8 cellular contexts compared by ENCODE assay signal in the genomic region with DNA sequence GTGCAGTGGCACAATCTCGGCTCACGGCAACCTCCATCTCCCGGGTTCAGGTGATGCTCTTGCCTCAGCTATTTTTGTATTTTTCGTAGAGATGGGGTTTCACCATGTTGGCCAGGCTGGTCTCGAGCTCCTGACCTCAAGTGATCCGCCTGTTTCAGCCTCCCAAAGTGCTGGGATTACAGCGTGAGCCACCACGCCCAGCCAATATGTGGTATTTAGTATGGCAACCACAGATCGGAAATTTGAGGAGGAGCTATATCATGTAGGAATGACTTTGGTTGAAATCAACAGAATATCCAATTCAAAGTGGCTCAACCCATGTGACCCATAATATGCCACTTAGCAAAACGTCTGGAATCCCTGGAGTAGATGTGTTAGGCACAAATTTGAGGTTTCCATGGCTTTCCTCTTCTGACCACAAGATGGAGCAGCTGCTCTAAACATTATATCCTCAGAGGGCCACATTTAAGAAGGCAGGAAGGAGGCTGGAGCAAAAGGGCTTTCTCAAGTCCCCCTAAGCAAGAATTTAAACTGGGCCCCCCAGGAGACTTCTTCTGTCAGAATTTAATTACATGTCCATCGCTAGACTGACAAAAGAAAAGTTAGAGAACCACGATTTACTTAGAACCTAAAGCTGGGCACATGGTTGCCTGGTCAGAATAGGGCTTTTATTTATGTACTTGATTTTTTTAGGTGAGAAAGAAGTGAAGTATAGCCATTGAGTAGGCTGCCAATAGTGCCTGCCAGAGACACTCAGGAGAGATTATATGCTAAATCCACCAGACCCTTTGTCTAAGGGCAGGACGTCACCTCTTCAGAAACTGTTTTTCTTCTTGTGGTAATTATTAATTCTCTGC. TPM values are rescaled to one million over a fixed set of nuclear protein-coding genes. Genes with fewer than 3 reads are reported as not detected.
DNase-seq lines count a peak whose midpoint lies in the region; ATAC-seq, FAIRE-seq and TF ChIP-seq lines count a peak whose summit lies in the region.

No MANE protein-coding gene starts in this region.

- CTCF ChIA-PET in T-cell (lab: Charles Lee), result interaction anchor here (0.6 to 3.3 kb wide), 12 partner anchors 9 to 786 kb away, joined by 3 to 44 read pairs (median 6); no protein-coding TSS in a partner anchor

- H3K36me3 ChIP-seq in ectodermal cell (ENCODE audit: control insufficient read depth, insufficient read depth, low read length) (no peaks in the 10 kb centered on the region), testis (ENCODE audit: low read depth, missing control alignments) (no peaks in the 10 kb centered on the region)

- H3K27me3 Mint-ChIP-seq in T-cell, result peaks cover 9 to 12% of the 10 kb centered on the region in 2 donors

- peak; percentile 84 for FAIRE-seq in GM18507 (lab: Jason Lieb, UNC)

- intact Hi-C loops in testis (cut with DNase I; ENCODE audit: low total_unique reads), result loop anchor here (5.0 kb wide), 1 partner anchor 417 kb away; no protein-coding TSS in a partner anchor

- no peaks in the 10 kb centered on the region for H3K9me3 ChIP-seq in ectodermal cell (ENCODE audit: control insufficient read depth, low read length)
- H3K9me3 ChIP-seq in testis, result no peaks in the 10 kb centered on the region

- ATAC-seq in T-cell (replicated peaks in 1 of 4), result peak; percentile 50 to 60 (median 55)

- H3K27me3 ChIP-seq in ectodermal cell (ENCODE audit: control insufficient read depth, insufficient read depth, low read length, poor library complexity, severe bottlenecking) (no peaks in the 10 kb centered on the region), testis (no peaks in the 10 kb centered on the region)

- H3K27ac Mint-ChIP-seq in T-cell, result no peak overlapping the region

- peaks cover 26% of the 10 kb centered on the region for H3K4me1 ChIP-seq in ectodermal cell (ENCODE audit: control insufficient read depth, insufficient read depth, low read length)
- no peaks in the 10 kb centered on the region for H3K4me1 ChIP-seq in testis

- H3K4me3 Mint-ChIP-seq in T-cell, result no peak overlapping the region

- peaks cover 3% of the 10 kb centered on the region for H3K36me3 Mint-ChIP-seq in T-cell

- H3K9me3 Mint-ChIP-seq in T-cell, result no peaks in the 10 kb centered on the region

- H3K27ac ChIP-seq in ectodermal cell (ENCODE audit: insufficient read depth, low read depth, low read length, poor library complexity, severe bottlenecking), result peak overlapping the region; percentile 23
- H3K27ac ChIP-seq in testis, result no peak overlapping the region

- no peak for TF ChIP-seq POLR2A in testis (IDR thresholded peaks at IDR 0.05)

- H3K4me1 Mint-ChIP-seq in T-cell, result no peaks in the 10 kb centered on the region

- WGBS in ectodermal cell, 2 experiments, result 56 to 61% methylated on average over 13 of the region's 13 CpGs
- WGBS in testis, 2 donors, result 58 to 66% methylated on average over 13 of the region's 13 CpGs

- DNase-seq in AG09319 (ENCODE audit: extremely low read depth, low read depth) (peak; percentile 30), GM18507 (ENCODE audit: extremely low spot score, insufficient read length, low read depth) (peak; percentile 57), NCI-H2029 treated with DMSO at 0.1 percent for 48 hours (lab: John Stamatoyannopoulos, UW) (peak; percentile 42), T-cell (peak in 21 of 34 experiments; percentile 6 to 49 (median 18)), lung microvascular endothelial cell (ENCODE audit: low read depth in 2 of 2) (peak; percentile 71), testis (peak; percentile 58)
- DNase-seq in effector CD4-positive, alpha-beta T cell, result no peak

- peak; percentile 89 for TF ChIP-seq CTCF in AG09319 (IDR thresholded peaks at IDR 0.05; ENCODE audit: low read depth, low read length)
- TF ChIP-seq CTCF in testis (IDR thresholded peaks at IDR 0.05), result peak; percentile 67 to 84 (median 80)

- POLR2A ChIA-PET in T-cell (lab: Charles Lee), result no interaction called here

- H3K4me3 ChIP-seq in ectodermal cell (ENCODE audit: insufficient read depth, low read depth, low read length) (no peak overlapping the region), testis (no peak overlapping the region)

RNA-seq across cellular contexts. Expression of a gene that starts 49.6 kb away (rescaled TPM):
- total RNA-seq in T-cell (100 to 1,000 TPM in 3 of 5 donors, 10 to 100 TPM in 2; 95.7 to 110 (median 101) TPM), lung microvascular endothelial cell (30.3 and 39.7 TPM in 2 replicates), testis (10 to 100 TPM; 43.4 to 53.8 TPM)
- polyA plus RNA-seq in ectodermal cell (2013, experiment 1 of 4), result 7.1 TPM
- polyA plus RNA-seq in ectodermal cell (2013, experiment 2 of 4), result 8.2 TPM
- 8.0 TPM for polyA plus RNA-seq in ectodermal cell (2013, experiment 3 of 4)
- 9.8 TPM for polyA plus RNA-seq in ectodermal cell (2013, experiment 4 of 4)
- polyA plus RNA-seq in testis (ENCODE audit: insufficient read depth, low read depth, low replicate concordance), result 9.1 TPM
